In genomic region chr11:99066609-99067008, GRCh38 we compare ENCODE assay signal across 21 cellular contexts. TPM values are rescaled to one million over a fixed set of nuclear protein-coding genes. Genes with fewer than 3 reads are reported as not detected.
A peak's percentile ranks its signal among the peaks of the same experiment; 100 is the strongest.
DNase-seq lines count a peak whose midpoint lies in the region; ATAC-seq lines count a peak whose summit lies in the region.
"Had no signal": no experiment of that assay in that cellular context is flagged by ENCODE, and none has a peak within 500 bp of the region (broad histone marks: within the 10 kb centered on the region; RNA-seq: fewer than 3 reads in every experiment).

No MANE protein-coding gene starts in this region.

- DNase-seq in DMS53 (lab: John Stamatoyannopoulos, UW) (peak; percentile 18), DMS53 treated with DMSO at 0.1 percent for 48 hours (lab: John Stamatoyannopoulos, UW; ENCODE audit: unreplicated experiment) (no peak), NCI-H146 (lab: John Stamatoyannopoulos, UW) (peak; percentile 83), SK-N-MC (ENCODE audit: low read depth, low spot score) (peak; percentile 58), mesendoderm (peak; percentile 75), T-cell (no peak)
- DNase-seq: CD8-positive, alpha-beta memory T cell; GF-D8; H7; NCI-H1105 treated with DMSO at 0.1 percent for 48 hours; NCI-H2029 treated with DMSO at 0.1 percent for 48 hours; NCI-H446; Peyer's patch; T-helper 1 cell had no signal

- no peaks in the 10 kb centered on the region for H3K79me1 ChIP-seq in mesendoderm (ENCODE audit: low read length)

- H3K27ac ChIP-seq in SK-N-MC, result no peak overlapping the region
- H3K27ac ChIP-seq in mesendoderm (ENCODE audit: low read depth, low read length), result no peak overlapping the region
- H3K27ac ChIP-seq: 22Rv1, BLaER1, Peyer's patch had no signal

- no peaks in the 10 kb centered on the region for H3K36me3 Mint-ChIP-seq in T-cell
- H3K36me3 Mint-ChIP-seq: CD8-positive, alpha-beta memory T cell; IgD-negative memory B cell had no signal

- H3K27ac Mint-ChIP-seq in T-cell, result no peak overlapping the region
- H3K27ac Mint-ChIP-seq: CD8-positive, alpha-beta memory T cell; IgD-negative memory B cell had no signal

- no peaks in the 10 kb centered on the region for H3K9me3 ChIP-seq in SK-N-MC (ENCODE audit: low read depth, low read length)
- H3K9me3 ChIP-seq: BLaER1, Peyer's patch had no signal

- no peak overlapping the region for H2BK5ac ChIP-seq in mesendoderm (ENCODE audit: low read length)

- ATAC-seq in GM18870 (IDR thresholded peaks at IDR 0.05; ENCODE audit: unreplicated experiment) (no peak), HG02840 (IDR thresholded peaks at IDR 0.05; ENCODE audit: low FRiP score, unreplicated experiment) (no peak), T-cell (replicated peaks in 1 of 4) (no peak)
- ATAC-seq: Right ventricle myocardium inferior had no signal

- no peak overlapping the region for H2BK15ac ChIP-seq in mesendoderm (replicated peaks; ENCODE audit: low read depth)

- no peak overlapping the region for H3K23ac ChIP-seq in mesendoderm (ENCODE audit: low read length)

- H3K4me3 ChIP-seq in SK-N-MC (peak overlapping the region; percentile 21), mesendoderm (ENCODE audit: low read length) (no peak overlapping the region)
- H3K4me3 ChIP-seq: BLaER1, Peyer's patch had no signal

- WGBS in mesendoderm (ENCODE audit: extremely low coverage, insufficient coverage, low lambda C conversion rate), result no CpG with 5 or more reads among the region's 2 CpGs

- no peak overlapping the region for H3K4ac ChIP-seq in mesendoderm (ENCODE audit: low read depth, low read length)

- H3K27me3 ChIP-seq in mesendoderm (ENCODE audit: insufficient read depth, low read length, poor library complexity), result no peaks in the 10 kb centered on the region
- H3K27me3 ChIP-seq: BLaER1, Peyer's patch had no signal

- no peaks in the 10 kb centered on the region for H3K79me2 ChIP-seq in mesendoderm (ENCODE audit: control insufficient read depth, insufficient read depth, low read length)

- H3K56ac ChIP-seq in mesendoderm (ENCODE audit: low read length), result no peak overlapping the region

- H2AK5ac ChIP-seq in mesendoderm (ENCODE audit: low read length), result no peak overlapping the region

- POLR2A ChIA-PET in T-cell (lab: Charles Lee), result no interaction called here

- H4K8ac ChIP-seq in mesendoderm (ENCODE audit: low read depth, low read length), result no peak overlapping the region

- peaks cover 0 to 4% (median under 1%) of the 10 kb centered on the region in 3 donors for H3K9me3 Mint-ChIP-seq in T-cell

- CTCF ChIA-PET in T-cell (lab: Charles Lee), result interaction anchor here in 1 of 2 donors (0.7 kb wide), 1 partner anchor 11 kb away, joined by 3 read pairs; no protein-coding TSS in a partner anchor

- H3K9ac ChIP-seq in SK-N-MC (ENCODE audit: insufficient read length), result no peak overlapping the region
- no peak overlapping the region for H3K9ac ChIP-seq in mesendoderm (ENCODE audit: low read length)
- H3K9ac ChIP-seq: BLaER1 had no signal

- no peak overlapping the region for H4K5ac ChIP-seq in mesendoderm (ENCODE audit: low read length)

- peaks cover 0 to 6% (median 4%) of the 10 kb centered on the region in 3 donors for H3K4me1 Mint-ChIP-seq in T-cell

- H3K36me3 ChIP-seq in SK-N-MC (ENCODE audit: insufficient read depth, low read length) (no peaks in the 10 kb centered on the region), mesendoderm (ENCODE audit: control insufficient read depth, insufficient read depth, low read length) (no peaks in the 10 kb centered on the region)
- H3K36me3 ChIP-seq: BLaER1, Peyer's patch had no signal

- H3K27me3 Mint-ChIP-seq in T-cell, result no peaks in the 10 kb centered on the region
- H3K27me3 Mint-ChIP-seq: IgD-negative memory B cell had no signal

- no peak overlapping the region for H3K18ac ChIP-seq in mesendoderm (ENCODE audit: low read length)

- peaks cover 3% of the 10 kb centered on the region for H3K4me1 ChIP-seq in mesendoderm (ENCODE audit: control insufficient read depth, low read depth, low read length)
- H3K4me1 ChIP-seq: BLaER1, Peyer's patch had no signal

- H3K4me3 Mint-ChIP-seq in T-cell, result no peak overlapping the region
- H3K4me3 Mint-ChIP-seq: CD8-positive, alpha-beta memory T cell; IgD-negative memory B cell had no signal

- H2BK120ac ChIP-seq in mesendoderm (ENCODE audit: low read depth, low read length), result no peak overlapping the region

- no peak overlapping the region for H3K4me2 ChIP-seq in mesendoderm (ENCODE audit: low read length)
- H3K4me2 ChIP-seq: BLaER1 had no signal

RNA-seq across cellular contexts. Expression of gene CNTN5, which starts 45.9 kb away (rescaled TPM):
- 0.08 TPM for polyA plus RNA-seq in mesendoderm (2013, experiment 1 of 2)
- not detected for polyA plus RNA-seq in mesendoderm (2013, experiment 2 of 2)
- total RNA-seq in T-cell, result not detected
- total RNA-seq: CD8-positive, alpha-beta memory T cell; HT-29; Peyer's patch; Right ventricle myocardium inferior had no signal
- polyA plus RNA-seq: CD8-positive, alpha-beta memory T cell; IgD-negative memory B cell had no signal

Comparison
In these comparisons a context has a peak if more than half of its experiments do, and no peak if none do; other contexts are left out.
1. DNase-seq: peak in DMS53 (single experiment), NCI-H146 (single experiment), SK-N-MC (single experiment) and mesendoderm (single experiment); none in DMS53 treated with DMSO at 0.1 percent for 48 hours (single experiment) and T-cell (0 of 34).